Comparison of ENCODE assay signal across 21 cellular contexts in genomic region chr7:2866601-2867000, GRCh38.
"Had no signal": no experiment of that assay in that cellular context is flagged by ENCODE, and none has a peak within 500 bp of the region (broad histone marks: within the 10 kb centered on the region; RNA-seq: fewer than 3 reads in every experiment).

No MANE protein-coding gene starts in this region.

- DNase-seq: effector memory CD8-positive, alpha-beta T cell; gastrocnemius medialis; heart right ventricle; hypothalamus; kidney glomerular epithelial cell; mammary epithelial cell; midbrain; small intestine; stimulated activated CD4-positive, alpha-beta T cell treated with anti-CD3 and anti-CD28 coated beads, Interleukin-12 subunit alpha, Interleukin-12 subunit beta, amount 100 ng/mL, for 4 hours; stimulated activated naive CD8-positive, alpha-beta T cell treated with anti-CD3 and anti-CD28 coated beads, Interleukin-15, Interleukin-2, amounts not matched to agents 100 U/mL and 50 U/mL, for 24 hours; thyroid gland; uterus had no signal

- ATAC-seq: effector memory CD8-positive, alpha-beta T cell; gastrocnemius medialis; heart right ventricle; left lobe of liver; stimulated activated naive CD8-positive, alpha-beta T cell treated with anti-CD3 and anti-CD28 coated beads, Interleukin-15, Interleukin-2, amounts not matched to agents 100 U/mL and 50 U/mL, for 24 hours had no signal

- H3K9me3 ChIP-seq: esophagus muscularis mucosa, gastrocnemius medialis, heart right ventricle, neutrophil, right atrium auricular region, suprapubic skin, thyroid gland, uterus had no signal

- H3K27ac Mint-ChIP-seq: dendritic cell treated with granulocyte-macrophage colony-stimulating factor and Interleukin-4, amounts not matched to agents 40 ng/mL and 50 ng/mL, for 4 days; effector memory CD8-positive, alpha-beta T cell; nephron; type B pancreatic cell had no signal

- H3K36me3 Mint-ChIP-seq: type B pancreatic cell had no signal

- H3K4me3 Mint-ChIP-seq: dendritic cell treated with granulocyte-macrophage colony-stimulating factor and Interleukin-4, amounts not matched to agents 40 ng/mL and 50 ng/mL, for 4 days; effector memory CD8-positive, alpha-beta T cell; nephron; type B pancreatic cell had no signal

- H3K4me3 ChIP-seq: esophagus muscularis mucosa, gastrocnemius medialis, heart right ventricle, right atrium auricular region, suprapubic skin, thyroid gland, uterus had no signal

- H3K27me3 ChIP-seq: gastrocnemius medialis, heart right ventricle, right atrium auricular region, suprapubic skin, thyroid gland, uterus had no signal

- H3K27me3 Mint-ChIP-seq: effector memory CD8-positive, alpha-beta T cell; type B pancreatic cell had no signal

- H3K27ac ChIP-seq: epithelial cell of prostate, esophagus muscularis mucosa, gastrocnemius medialis, heart right ventricle, neutrophil, right atrium auricular region, suprapubic skin, thyroid gland, uterus had no signal

- H3K9me3 Mint-ChIP-seq: dendritic cell treated with granulocyte-macrophage colony-stimulating factor and Interleukin-4, amounts not matched to agents 40 ng/mL and 50 ng/mL, for 4 days; effector memory CD8-positive, alpha-beta T cell; nephron; type B pancreatic cell had no signal

- H3K36me3 ChIP-seq: esophagus muscularis mucosa, gastrocnemius medialis, heart right ventricle, neutrophil, right atrium auricular region, suprapubic skin, thyroid gland, uterus had no signal
